31 cellular contexts compared by ENCODE assay signal in the genomic region with DNA sequence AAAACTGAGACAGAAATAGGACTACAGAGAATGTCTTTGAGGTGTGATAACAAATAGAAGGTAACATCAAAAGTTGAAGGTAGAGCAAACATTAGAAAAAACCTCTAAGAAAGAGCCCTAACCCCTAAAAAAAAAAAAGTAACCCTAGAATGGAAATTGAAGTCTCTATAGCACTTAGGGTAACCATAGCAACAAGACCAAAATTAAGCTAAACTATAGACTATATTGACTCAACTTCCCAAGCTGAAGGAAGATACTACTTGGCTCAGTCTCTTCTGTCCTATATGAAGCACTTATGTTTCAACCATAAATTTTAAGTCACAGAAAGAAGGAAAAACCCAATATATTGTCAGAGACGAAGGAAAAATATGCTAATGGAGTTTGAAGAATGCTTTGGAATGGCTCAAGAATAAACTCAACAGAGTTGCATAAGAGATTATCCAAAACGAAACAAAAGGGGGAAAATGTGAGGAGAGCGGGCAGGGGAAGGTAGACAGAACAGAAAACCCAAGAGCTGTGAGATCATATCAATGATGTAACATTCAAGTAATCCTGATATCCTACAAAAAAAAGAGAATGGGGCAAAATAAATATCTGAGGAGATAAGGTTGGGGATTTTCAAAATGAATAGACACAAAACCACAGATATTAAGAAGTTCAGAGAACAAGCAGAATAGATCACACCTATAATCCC.
A peak's percentile ranks its signal among the peaks of the same experiment; 100 is the strongest.
DNase-seq lines count a peak whose midpoint lies in the region; ATAC-seq, FAIRE-seq and TF ChIP-seq lines count a peak whose summit lies in the region.
"Had no signal": no experiment of that assay in that cellular context is flagged by ENCODE, and none has a peak within 500 bp of the region (broad histone marks: within the 10 kb centered on the region; RNA-seq: fewer than 3 reads in every experiment).

No MANE protein-coding gene starts in this region.

- H4K8ac ChIP-seq in neuronal stem cell (ENCODE audit: low read depth, low read length): no peak overlapping the region

- no peak overlapping the region for H2BK5ac ChIP-seq in neuronal stem cell (ENCODE audit: low read length)

- no peak for ATAC-seq in activated T-cell treated with anti-CD3 and anti-CD28 coated beads, Interleukin-2, amount 50 U/mL, for 72 hours (replicated peaks in 1 of 2)
- no peak for ATAC-seq in WTC11
- ATAC-seq in naive B cell (ENCODE audit: low read depth in 2 of 2): no peak
- no peak for ATAC-seq in CD4-positive, alpha-beta T cell (ENCODE audit: poor library complexity)
- ATAC-seq: gastrocnemius medialis had no signal

- intact Hi-C loops in CD4-positive, alpha-beta T cell (cut with DNase I, micrococcal nuclease): no loop called here

- no peak overlapping the region for H2BK12ac ChIP-seq in neuronal stem cell (ENCODE audit: low read length)

- H3K27ac ChIP-seq in neuronal stem cell (replicated peaks; ENCODE audit: low read length): no peak overlapping the region
- no peak overlapping the region for H3K27ac ChIP-seq in CD4-positive, alpha-beta T cell (ENCODE audit: low read depth, low read length)
- H3K27ac ChIP-seq: gastrocnemius medialis, hepatocyte, lower lobe of right lung, parathyroid adenoma, SJSA1, skin epidermis, thoracic aorta, uterus had no signal

- no peak overlapping the region for H2BK120ac ChIP-seq in neuronal stem cell (ENCODE audit: low read depth, low read length)

- no peak overlapping the region for H3K23ac ChIP-seq in neuronal stem cell (ENCODE audit: low read depth, low read length, poor library complexity)

- H3K4me3 ChIP-seq in neuronal stem cell (ENCODE audit: low read length in 2 of 2): no peak overlapping the region
- H3K4me3 ChIP-seq: gastrocnemius medialis, hepatocyte, lower lobe of right lung, SJSA1, skin epidermis, thoracic aorta, uterus had no signal

- H3K27me3 Mint-ChIP-seq in activated T-cell treated with anti-CD3 and anti-CD28 coated beads, Interleukin-2, amount 50 U/mL, for 72 hours (ENCODE audit: low read depth): no peaks in the 10 kb centered on the region
- H3K27me3 Mint-ChIP-seq in WTC11 (ENCODE audit: low read depth) (no peaks in the 10 kb centered on the region), naive B cell (no peaks in the 10 kb centered on the region)
- H3K27me3 Mint-ChIP-seq in CD4-positive, alpha-beta T cell: no peaks in the 10 kb centered on the region
- H3K27me3 Mint-ChIP-seq: activated CD4-positive, alpha-beta T cell treated with anti-CD3 and anti-CD28 coated beads, Interleukin-2, amount 10 ng/mL, durations not matched to agents 7 days and 5 days; CD4-positive, alpha-beta memory T cell had no signal

- peaks cover 27% of the 10 kb centered on the region for H3K4me1 Mint-ChIP-seq in activated T-cell treated with anti-CD3 and anti-CD28 coated beads, Interleukin-2, amount 50 U/mL, for 72 hours (ENCODE audit: low read depth)
- peaks cover 29% of the 10 kb centered on the region for H3K4me1 Mint-ChIP-seq in WTC11
- peaks cover 16 to 27% (median 18%) of the 10 kb centered on the region in 3 donors for H3K4me1 Mint-ChIP-seq in naive B cell
- H3K4me1 Mint-ChIP-seq in CD4-positive, alpha-beta T cell (ENCODE audit: low read depth): peaks cover 27% of the 10 kb centered on the region

- H3K27ac Mint-ChIP-seq in activated T-cell treated with anti-CD3 and anti-CD28 coated beads, Interleukin-2, amount 50 U/mL, for 72 hours: peak overlapping the region; percentile 33
- peak overlapping the region; percentile 59 for H3K27ac Mint-ChIP-seq in WTC11
- peak overlapping the region in 4 of 6 donors; percentile 19 to 70 (median 46) for H3K27ac Mint-ChIP-seq in naive B cell
- H3K27ac Mint-ChIP-seq in CD4-positive, alpha-beta T cell: no peak overlapping the region
- H3K27ac Mint-ChIP-seq: activated CD4-positive, alpha-beta T cell treated with anti-CD3 and anti-CD28 coated beads, Interleukin-2, amount 10 ng/mL, durations not matched to agents 7 days and 5 days had no signal

- H2AFZ ChIP-seq in neuronal stem cell (ENCODE audit: low read length): no peak overlapping the region
- H2AFZ ChIP-seq: hepatocyte, parathyroid adenoma had no signal

- no peak for DNase-seq in activated T-cell treated with anti-CD3 and anti-CD28 coated beads, Interleukin-2, amount 50 U/mL, for 72 hours
- no peak for DNase-seq in activated T-cell treated with anti-CD3 and anti-CD28 coated beads, Interleukin-2, amount 50 U/mL, for 48 hours
- DNase-seq in H54 (ENCODE audit: insufficient read length, low spot score) (no peak), WTC11 (ENCODE audit: low spot score) (no peak), naive B cell (no peak), neuronal stem cell (ENCODE audit: low spot score) (no peak), superior temporal gyrus (ENCODE audit: extremely low spot score) (no peak)
- no peak for DNase-seq in CD4-positive, alpha-beta T cell
- DNase-seq: activated CD4-positive, alpha-beta T cell treated with anti-CD3 and anti-CD28 coated beads, Interleukin-2, amount 10 ng/mL, durations not matched to agents 7 days and 5 days; activated naive CD4-positive, alpha-beta T cell treated with Interleukin-2 at 50 U/mL for 16 hours; AML-193; CD4-positive, alpha-beta memory T cell; DMS 273 treated with DMSO at 0.1 percent for 48 hours; gastrocnemius medialis; Kasumi-1; lower lobe of right lung; NCI-H1417 treated with DMSO at 0.1 percent for 48 hours; NCI-H2029 treated with DMSO at 0.1 percent for 48 hours; NCI-H345; NCI-H69; retina; stimulated activated naive CD4-positive, alpha-beta T cell; T1000; uterus had no signal

- no CpG with 5 or more reads among the region's 3 CpGs for WGBS in neuronal stem cell (ENCODE audit: extremely low coverage in 2 of 2, insufficient read length in 2 of 2, insufficient replicate concordance in 1 of 2), 2 donors

- peak; percentile 48 for FAIRE-seq in H54 (lab: Jason Lieb, UNC)
- FAIRE-seq: bronchial epithelial cell, endothelial cell of umbilical vein had no signal

- H3K9me3 ChIP-seq in neuronal stem cell (replicated peaks in 1 of 2; ENCODE audit: control insufficient read depth in 2 of 2, insufficient read depth in 1 of 2, low read depth in 1 of 2, low read length in 2 of 2): peaks cover 0 to 5% of the 10 kb centered on the region in 2 donors
- no peaks in the 10 kb centered on the region for H3K9me3 ChIP-seq in CD4-positive, alpha-beta T cell (ENCODE audit: control insufficient read depth, low read length)
- H3K9me3 ChIP-seq: gastrocnemius medialis, lower lobe of right lung, SJSA1, thoracic aorta, uterus had no signal

- H2AK5ac ChIP-seq in neuronal stem cell (ENCODE audit: low read depth, low read length): no peak overlapping the region

- TF ChIP-seq CTCF in WTC11 (IDR thresholded peaks at IDR 0.05): no peak
- TF ChIP-seq CTCF in CD4-positive, alpha-beta T cell (IDR thresholded peaks at IDR 0.05): no peak

- H3K9me3 Mint-ChIP-seq in activated T-cell treated with anti-CD3 and anti-CD28 coated beads, Interleukin-2, amount 50 U/mL, for 72 hours: no peaks in the 10 kb centered on the region
- H3K9me3 Mint-ChIP-seq in WTC11 (no peaks in the 10 kb centered on the region), naive B cell (peaks cover 0 to 8% (median 1%) of the 10 kb centered on the region in 7 donors)
- no peaks in the 10 kb centered on the region for H3K9me3 Mint-ChIP-seq in CD4-positive, alpha-beta T cell
- H3K9me3 Mint-ChIP-seq: CD4-positive, alpha-beta memory T cell had no signal

- H3K4me2 ChIP-seq in neuronal stem cell (ENCODE audit: insufficient read depth, low read length, poor library complexity, severe bottlenecking): no peak overlapping the region
- H3K4me2 ChIP-seq: hepatocyte had no signal

- H3K79me1 ChIP-seq in neuronal stem cell (ENCODE audit: low read depth, low read length): peaks cover 4% of the 10 kb centered on the region

- H3K36me3 ChIP-seq in neuronal stem cell (replicated peaks in 1 of 2; ENCODE audit: control insufficient read depth in 2 of 2, insufficient read depth in 2 of 2, low read length in 2 of 2): peaks cover 0 to 11% of the 10 kb centered on the region in 2 donors
- H3K36me3 ChIP-seq: gastrocnemius medialis, thoracic aorta, uterus had no signal

- peaks cover 0 to 1% of the 10 kb centered on the region in 2 donors for H3K4me1 ChIP-seq in neuronal stem cell (ENCODE audit: control insufficient read depth in 2 of 2, insufficient read depth in 1 of 2, low read depth in 1 of 2, low read length in 2 of 2)
- H3K4me1 ChIP-seq: parathyroid adenoma, uterus had no signal

- H3K27me3 ChIP-seq in neuronal stem cell (ENCODE audit: control insufficient read depth in 3 of 3, insufficient read depth in 3 of 3, low read depth in 1 of 3, low read length in 3 of 3): no peaks in the 10 kb centered on the region
- no peaks in the 10 kb centered on the region for H3K27me3 ChIP-seq in CD4-positive, alpha-beta T cell (ENCODE audit: control insufficient read depth, insufficient read depth, low read length)
- H3K27me3 ChIP-seq: gastrocnemius medialis, hepatocyte, SJSA1, uterus had no signal

- no peak for TF ChIP-seq POLR2A in H54 (IDR thresholded peaks at IDR 0.05; ENCODE audit: low read depth, low read length)

- peak overlapping the region in 1 of 2 donors; percentile 17 for H3K4me3 Mint-ChIP-seq in activated T-cell treated with anti-CD3 and anti-CD28 coated beads, Interleukin-2, amount 50 U/mL, for 72 hours
- H3K4me3 Mint-ChIP-seq in WTC11 (no peak overlapping the region), naive B cell (peak overlapping the region in 2 of 8 donors; percentile 5 to 9)
- H3K4me3 Mint-ChIP-seq in CD4-positive, alpha-beta T cell: no peak overlapping the region
- H3K4me3 Mint-ChIP-seq: activated CD4-positive, alpha-beta T cell treated with anti-CD3 and anti-CD28 coated beads, Interleukin-2, amount 10 ng/mL, durations not matched to agents 7 days and 5 days had no signal

- H3K9ac ChIP-seq in neuronal stem cell (ENCODE audit: low read depth, low read length, poor library complexity): no peak overlapping the region
- H3K9ac ChIP-seq: parathyroid adenoma had no signal

- H3K36me3 Mint-ChIP-seq in activated T-cell treated with anti-CD3 and anti-CD28 coated beads, Interleukin-2, amount 50 U/mL, for 72 hours (ENCODE audit: insufficient read depth in 2 of 2): no peaks in the 10 kb centered on the region
- H3K36me3 Mint-ChIP-seq in WTC11 (no peaks in the 10 kb centered on the region), naive B cell (peaks cover 8 to 20% of the 10 kb centered on the region in 2 donors)
- peaks cover 31% of the 10 kb centered on the region for H3K36me3 Mint-ChIP-seq in CD4-positive, alpha-beta T cell (ENCODE audit: low read depth)

- H3K14ac ChIP-seq in neuronal stem cell (ENCODE audit: low read length): no peak overlapping the region

- no peak overlapping the region for H3K4ac ChIP-seq in neuronal stem cell (ENCODE audit: low read length)

- POLR2A ChIA-PET in WTC11 (lab: Charles Lee): no interaction called here
- POLR2A ChIA-PET in CD4-positive, alpha-beta T cell (lab: Charles Lee): no interaction called here

- CTCF ChIA-PET in WTC11 (lab: Charles Lee): interaction anchor here (0.9 kb wide), 1 partner anchor 839 kb away, joined by 3 read pairs; no protein-coding TSS in a partner anchor
- CTCF ChIA-PET in CD4-positive, alpha-beta T cell (lab: Charles Lee): interaction anchor here (0.6 kb wide), 1 partner anchor 125 kb away, joined by 3 read pairs; no protein-coding TSS in a partner anchor

- no peak overlapping the region for H2BK15ac ChIP-seq in neuronal stem cell (ENCODE audit: low read length)

- no peak overlapping the region for H3K18ac ChIP-seq in neuronal stem cell (ENCODE audit: low read length)

- H4K91ac ChIP-seq in neuronal stem cell (ENCODE audit: low read depth, low read length, poor library complexity): no peak overlapping the region
